8 cellular contexts compared by ENCODE assay signal in genomic region chr7:74289660-74290589, GRCh38. TPM values are rescaled to one million over a fixed set of nuclear protein-coding genes. Genes with fewer than 3 reads are reported as not detected.
DNase-seq lines count a peak whose midpoint lies in the region; ATAC-seq, FAIRE-seq and TF ChIP-seq lines count a peak whose summit lies in the region.

No MANE protein-coding gene starts in this region.

- no peaks in the 10 kb centered on the region for H4K20me1 ChIP-seq in KMS-11 (ENCODE audit: insufficient read depth)

- no peaks in the 10 kb centered on the region for H3K79me2 ChIP-seq in KMS-11 (ENCODE audit: insufficient read depth, low read depth)

- FAIRE-seq in pancreas (lab: Jason Lieb, UNC): no peak

- H3K9ac ChIP-seq in KMS-11: no peak overlapping the region

- peak overlapping the region; percentile 79 for H2AFZ ChIP-seq in KMS-11 (ENCODE audit: low read depth)

- ATAC-seq in pancreas (peak; percentile 12 to 26 (median 23)), HG03469 (IDR thresholded peaks at IDR 0.05; ENCODE audit: unreplicated experiment) (no peak), HG03442 (IDR thresholded peaks at IDR 0.05; ENCODE audit: unreplicated experiment) (no peak)

- H3K4me2 ChIP-seq in KMS-11: peak overlapping the region; percentile 33; the same call in 1 of the 2 replicates

- H3K36me3 ChIP-seq in KMS-11 (ENCODE audit: insufficient read depth) (no peaks in the 10 kb centered on the region), pancreas (no peaks in the 10 kb centered on the region)

- H3K4me3 ChIP-seq in KMS-11 (IDR thresholded peaks at IDR 0.05; ENCODE audit: insufficient read depth, low read depth, low read length): no peak overlapping the region
- H3K4me3 ChIP-seq in pancreas: peak overlapping the region; percentile 55 to 82 (median 80)

- H3K4me1 ChIP-seq in KMS-11 (ENCODE audit: low read depth, poor library complexity, severe bottlenecking): no peaks in the 10 kb centered on the region
- peaks cover 23 to 40% (median 23%) of the 10 kb centered on the region in 3 donors for H3K4me1 ChIP-seq in pancreas

- H3K27ac ChIP-seq in KMS-11 (no peak overlapping the region), pancreas (peak overlapping the region; percentile 31 to 82 (median 70))

- no peak for TF ChIP-seq CTCF in KMS-11 (conservative IDR thresholded peaks at IDR 0.05; ENCODE audit: low read depth, low read length)
- TF ChIP-seq CTCF in pancreas (IDR thresholded peaks at IDR 0.05): no peak

- DNase-seq in ELR (ENCODE audit: low read depth): peak; percentile 59
- DNase-seq in activated gamma-delta T cell treated with anti-CD3 and anti-CD28 coated beads, Interleukin-2, amount 50 U/mL, for 16 hours (ENCODE audit: low read depth): peak; percentile 24
- peak; percentile 52 for DNase-seq in glomerular visceral epithelial cell (ENCODE audit: extremely low spot score)
- DNase-seq in pancreas: peak; percentile 43 to 85 (median 64)
- DNase-seq in COR-L47 (lab: John Stamatoyannopoulos, UW): no peak

- WGBS in pancreas, 2 donors: 1% methylated on average over 51 to 59 of the region's 59 CpGs

- intact Hi-C loops in pancreas (cut with DNase I): loop anchor here in 1 of 3 donors (10.0 kb wide), 1 partner anchor 55 kb away; no protein-coding TSS in a partner anchor

- H3K27me3 ChIP-seq in KMS-11 (ENCODE audit: insufficient read depth, low read depth) (peaks cover 57% of the 10 kb centered on the region), pancreas (no peaks in the 10 kb centered on the region)

- no peaks in the 10 kb centered on the region for H3K9me3 ChIP-seq in pancreas

RNA-seq across cellular contexts. Expression of gene CLIP2, which starts 0.7 kb away (rescaled TPM):
- total RNA-seq in pancreas: 10 to 100 TPM; 14.7 to 29.8 (median 20.8) TPM
- 10 to 100 TPM in 1 of 2 donors, 1 to 10 TPM in 1; 8.5 to 30.6 TPM for polyA plus RNA-seq in pancreas

RNA-seq across cellular contexts. Expression of gene RFC2, which starts 35.7 kb away (rescaled TPM):
- total RNA-seq in pancreas: 10 to 100 TPM in 1 of 6 donors, 1 to 10 TPM in 5; 8.8 to 10.4 (median 9.3) TPM
- polyA plus RNA-seq in pancreas: 10 to 100 TPM in 1 of 2 donors, 1 to 10 TPM in 1; 8.1 to 11.4 TPM

Comparison
In these comparisons a context has a peak if more than half of its experiments do, and no peak if none do; other contexts are left out.
1. ATAC-seq: peak in pancreas (4 of 4); none in HG03469 (single experiment) and HG03442 (single experiment).